Comparison of ENCODE assay signal across 26 cellular contexts in genomic region chr9:91930475-91930874, GRCh38. TPM values are rescaled to one million over a fixed set of nuclear protein-coding genes. Genes with fewer than 3 reads are reported as not detected.
DNase-seq lines count a peak whose midpoint lies in the region; ATAC-seq, FAIRE-seq and TF ChIP-seq lines count a peak whose summit lies in the region.
"Had no signal": no experiment of that assay in that cellular context is flagged by ENCODE, and none has a peak within 500 bp of the region (broad histone marks: within the 10 kb centered on the region; RNA-seq: fewer than 3 reads in every experiment).

No MANE protein-coding gene starts in this region.

- H3K4me1 ChIP-seq in IMR-90 (ENCODE audit: control insufficient read depth, insufficient read depth, low read length) (peaks cover 5% of the 10 kb centered on the region; the same call in 1 of the 2 replicates), GM12878 (ENCODE audit: control insufficient read depth, insufficient read depth, low read length) (no peaks in the 10 kb centered on the region), fibroblast of lung (ENCODE audit: control insufficient read depth, extremely low read depth, insufficient read depth, low read length) (peaks cover 2% of the 10 kb centered on the region), PC-3 (ENCODE audit: insufficient read depth, low read length) (no peaks in the 10 kb centered on the region)
- no peaks in the 10 kb centered on the region for H3K4me1 ChIP-seq in CD8-positive, alpha-beta memory T cell (ENCODE audit: insufficient read depth, low read length)
- H3K4me1 ChIP-seq: body of pancreas had no signal

- H2BK5ac ChIP-seq in IMR-90 (ENCODE audit: low read depth, low read length, poor library complexity, severe bottlenecking): no peak overlapping the region

- no peak overlapping the region for H4K8ac ChIP-seq in IMR-90 (ENCODE audit: low read depth in 2 of 2, low read length in 2 of 2)

- intact Hi-C loops in IMR-90 (cut with micrococcal nuclease): no loop called here
- intact Hi-C loops in GM12878 (cut with micrococcal nuclease; ENCODE audit: unreplicated experiment): no loop called here
- intact Hi-C loops in PC-3 (cut with micrococcal nuclease): no loop called here

- H3K36me3 Mint-ChIP-seq in CD8-positive, alpha-beta memory T cell: peaks cover 2 to 24% (median 3%) of the 10 kb centered on the region in 3 donors
- H3K36me3 Mint-ChIP-seq: CD14-positive monocyte had no signal

- H3K14ac ChIP-seq in IMR-90 (replicated peaks; ENCODE audit: low read depth, low read length): no peak overlapping the region

- H3K4ac ChIP-seq in IMR-90 (ENCODE audit: low read depth, low read length): no peak overlapping the region

- no peak overlapping the region for H2BK120ac ChIP-seq in IMR-90 (ENCODE audit: low read depth, low read length)

- no peak overlapping the region for H3K56ac ChIP-seq in IMR-90 (ENCODE audit: extremely low read depth, insufficient read depth, low read length)

- H3K27ac ChIP-seq in IMR-90 (ENCODE audit: insufficient read depth, low read length): no peak overlapping the region
- no peak overlapping the region for H3K27ac ChIP-seq in GM12878 (ENCODE audit: control insufficient read depth, insufficient read depth)
- H3K27ac ChIP-seq in fibroblast of lung (ENCODE audit: insufficient read depth, low read length): no peak overlapping the region
- no peak overlapping the region for H3K27ac ChIP-seq in PC-3 (ENCODE audit: low read length)
- H3K27ac ChIP-seq in CD8-positive, alpha-beta memory T cell (ENCODE audit: low read depth, low read length): no peak overlapping the region
- H3K27ac ChIP-seq: body of pancreas, gastroesophageal sphincter, thoracic aorta, vagina, WERI-Rb-1 had no signal

- H3K27me3 ChIP-seq in IMR-90 (ENCODE audit: control insufficient read depth, insufficient read depth, low read length): no peaks in the 10 kb centered on the region
- no peaks in the 10 kb centered on the region for H3K27me3 ChIP-seq in GM12878 (replicated peaks in 1 of 2; ENCODE audit: control insufficient read depth in 2 of 2, insufficient read depth in 2 of 2, low read length in 1 of 2)
- no peaks in the 10 kb centered on the region for H3K27me3 ChIP-seq in fibroblast of lung (ENCODE audit: control insufficient read depth, insufficient read depth, low read length)
- H3K27me3 ChIP-seq in PC-3 (ENCODE audit: low read length): no peaks in the 10 kb centered on the region; the same call in 1 of the 2 replicates
- H3K27me3 ChIP-seq in CD8-positive, alpha-beta memory T cell (ENCODE audit: insufficient read depth, low read length, poor library complexity, severe bottlenecking): no peaks in the 10 kb centered on the region
- H3K27me3 ChIP-seq: body of pancreas, gastroesophageal sphincter, vagina had no signal

- peaks cover 0 to 8% (median 3%) of the 10 kb centered on the region in 3 donors for H3K4me1 Mint-ChIP-seq in CD8-positive, alpha-beta memory T cell
- H3K4me1 Mint-ChIP-seq: CD14-positive monocyte, naive B cell had no signal

- no peak for TF ChIP-seq POLR2A in IMR-90 (IDR thresholded peaks at IDR 0.05; ENCODE audit: low read depth, low read length)
- TF ChIP-seq POLR2A in GM12878 (IDR thresholded peaks at IDR 0.05; ENCODE audit: low read depth, low read length): no peak

- no peaks in the 10 kb centered on the region; a peak in 1 of 4 replicates for H3K79me1 ChIP-seq in IMR-90 (ENCODE audit: low read depth in 1 of 2, low read length in 2 of 2)

- H3K4me3 ChIP-seq in IMR-90 (ENCODE audit: insufficient read depth, low read depth, low read length) (no peak overlapping the region), GM12878 (no peak overlapping the region), fibroblast of lung (replicated peaks in 1 of 4; ENCODE audit: control extremely low read depth in 1 of 4, insufficient read depth in 1 of 4, low read depth in 3 of 4, low read length in 4 of 4) (no peak overlapping the region), PC-3 (ENCODE audit: low read length) (no peak overlapping the region)
- H3K4me3 ChIP-seq in CD8-positive, alpha-beta memory T cell (ENCODE audit: low read length): no peak overlapping the region
- H3K4me3 ChIP-seq: body of pancreas, gastroesophageal sphincter, thoracic aorta, vagina had no signal

- no peak overlapping the region for H2AK9ac ChIP-seq in IMR-90 (replicated peaks; ENCODE audit: low read depth, low read length, poor library complexity)

- H4K5ac ChIP-seq in IMR-90 (ENCODE audit: low read depth, low read length): no peak overlapping the region

- TF ChIP-seq CTCF in IMR-90 (conservative IDR thresholded peaks at IDR 0.05; ENCODE audit: low read depth, low read length) (no peak), GM12878 (IDR thresholded peaks at IDR 0.05 in 2 of 3, conservative IDR thresholded peaks at IDR 0.05 in 1 of 3; ENCODE audit: control insufficient read depth in 2 of 3, extremely low read depth in 1 of 3, insufficient read depth in 1 of 3, low read depth in 3 of 3, low read length in 3 of 3) (no peak), fibroblast of lung (conservative IDR thresholded peaks at IDR 0.05 in 1 of 2, IDR thresholded peaks at IDR 0.05 in 1 of 2; ENCODE audit: low read depth in 1 of 2, low read length in 2 of 2) (no peak), GM10266 (IDR thresholded peaks at IDR 0.05; ENCODE audit: control insufficient read depth, insufficient read depth, low read depth, missing control alignments) (no peak), PC-3 (conservative IDR thresholded peaks at IDR 0.05; ENCODE audit: low read depth, low read length) (no peak), GM13977 (IDR thresholded peaks at IDR 0.05; ENCODE audit: extremely low read depth, insufficient read depth, missing control alignments) (no peak)

- no peak for FAIRE-seq in GM12878 (lab: Jason Lieb, UNC)
- FAIRE-seq: kidney had no signal

- dilution Hi-C loops in IMR-90 (cut with HindIII; ENCODE audit: low sequenced_read_pairs, unreplicated experiment): no loop called here

- no peaks in the 10 kb centered on the region for H3K9me2 ChIP-seq in PC-3 (replicated peaks; ENCODE audit: low read length)

- DNase-seq in Caki2 (ENCODE audit: low read depth): peak; percentile 62
- peak; percentile 30 for DNase-seq in IMR-90
- DNase-seq in GM12878 (ENCODE audit: low read depth, low spot score): no peak
- DNase-seq in fibroblast of lung (ENCODE audit: low read depth in 2 of 2): peak; percentile 44 to 56
- no peak for DNase-seq in GM10266 (ENCODE audit: extremely low spot score)
- DNase-seq in PC-3: no peak
- DNase-seq in GM13977 (ENCODE audit: low spot score): no peak
- DNase-seq in CD8-positive, alpha-beta memory T cell: no peak
- DNase-seq: body of pancreas; GDM1; kidney; naive B cell; NCI-H2081 treated with DMSO at 0.1 percent for 48 hours; NCI-H510A treated with DMSO at 0.1 percent for 48 hours; stimulated activated CD4-positive, alpha-beta T cell treated with anti-CD3 and anti-CD28 coated beads, Interleukin-2, amount 100 ng/mL, for 48 hours; stimulated activated naive CD4-positive, alpha-beta T cell; WERI-Rb-1 had no signal

- RAD21 ChIA-PET in GM12878 (lab: Charles Lee; ENCODE audit: unreplicated experiment): no interaction called here

- peak overlapping the region in 1 of 8 donors; percentile 75 for H3K27ac Mint-ChIP-seq in CD8-positive, alpha-beta memory T cell
- H3K27ac Mint-ChIP-seq: activated naive CD4-positive, alpha-beta T cell treated with anti-CD3 and anti-CD28 coated beads, Interleukin-2, amount 50 U/mL, for 72 hours; activated T-helper 17 cell treated with anti-CD3 and anti-CD28 coated beads, Interleukin-2, amount 50 U/mL, for 72 hours; CD14-positive monocyte; dendritic cell treated with granulocyte-macrophage colony-stimulating factor and Interleukin-4, amounts not matched to agents 40 ng/mL and 50 ng/mL, for 4 days; naive B cell; T-helper 2 cell treated with Interferon-gamma antibody and Interleukin-4, amounts not matched to agents 5 μg/mL and 100 μg/mL, for 36 hours had no signal

- peaks cover 21 to 42% (median 36%) of the 10 kb centered on the region in 5 donors for H3K9me3 Mint-ChIP-seq in CD8-positive, alpha-beta memory T cell

- no peak overlapping the region for H3K4me2 ChIP-seq in IMR-90 (ENCODE audit: low read depth, low read length)
- H3K4me2 ChIP-seq in GM12878 (ENCODE audit: control insufficient read depth, insufficient read depth): no peak overlapping the region
- H3K4me2 ChIP-seq in fibroblast of lung (ENCODE audit: extremely low read depth, insufficient read depth, low read length): no peak overlapping the region
- H3K4me2 ChIP-seq in PC-3 (ENCODE audit: low read length): no peak overlapping the region

- no peak overlapping the region for H2AK5ac ChIP-seq in IMR-90 (ENCODE audit: low read depth, low read length)

- SMC1A ChIA-PET in GM12878 (lab: Charles Lee; ENCODE audit: uncharacterized antibody, unreplicated experiment): no interaction called here

- BruUV-seq in IMR-90 (replicated peaks; lab: Mats Ljungman, UMichigan): no TSS peak
- no TSS peak for BruUV-seq in GM12878 (replicated peaks; lab: Mats Ljungman, UMichigan)
- no TSS peak for BruUV-seq in PC-3 (replicated peaks; lab: Mats Ljungman, UMichigan)

- in situ Hi-C loops in Caki2 (cut with HindIII; ENCODE audit: low pct_unique_long_range_greater_than_20kb, low sequenced_read_pairs): no loop called here
- in situ Hi-C loops in IMR-90 (cut with MboI; ENCODE audit: low sequenced_read_pairs): no loop called here
- in situ Hi-C loops in GM12878 (cut with MboI): no loop called here
- in situ Hi-C loops in GM13977 (cut with MboI; ENCODE audit: low pct_unique_long_range_greater_than_20kb, low sequenced_read_pairs, unreplicated experiment): no loop called here

- no peaks in the 10 kb centered on the region for H3F3A ChIP-seq in PC-3 (ENCODE audit: low read length, unreplicated experiment)

- H4K20me1 ChIP-seq in IMR-90 (ENCODE audit: insufficient read depth, low read length): no peaks in the 10 kb centered on the region; the same call in 1 of the 2 replicates
- H4K20me1 ChIP-seq in GM12878 (ENCODE audit: control insufficient read depth, insufficient read depth): no peaks in the 10 kb centered on the region
- H4K20me1 ChIP-seq in fibroblast of lung (ENCODE audit: control insufficient read depth, extremely low read depth, insufficient read depth, low read length): no peaks in the 10 kb centered on the region
- H4K20me1 ChIP-seq in PC-3 (ENCODE audit: low read length): no peaks in the 10 kb centered on the region

- H3K9me3 ChIP-seq in IMR-90 (ENCODE audit: control insufficient read depth, insufficient read depth, low read length): peaks cover 27% of the 10 kb centered on the region
- peaks cover 4% of the 10 kb centered on the region; the same call in 2 of the 3 replicates for H3K9me3 ChIP-seq in GM12878 (replicated peaks; ENCODE audit: control insufficient read depth, insufficient read depth, low read length)
- no peaks in the 10 kb centered on the region for H3K9me3 ChIP-seq in fibroblast of lung (ENCODE audit: control insufficient read depth, insufficient read depth, low read depth, low read length)
- peaks cover 4% of the 10 kb centered on the region; the same call in 1 of the 2 replicates for H3K9me3 ChIP-seq in PC-3 (ENCODE audit: low read length)
- peaks cover 9% of the 10 kb centered on the region for H3K9me3 ChIP-seq in CD8-positive, alpha-beta memory T cell (ENCODE audit: low read length)

- no peak overlapping the region for H3K23ac ChIP-seq in IMR-90 (ENCODE audit: low read depth, low read length)

- TF ChIP-seq RAD21 in IMR-90 (IDR thresholded peaks at IDR 0.05; ENCODE audit: low read length): no peak
- no peak for TF ChIP-seq RAD21 in GM12878 (IDR thresholded peaks at IDR 0.05; ENCODE audit: insufficient read depth, low read depth, low read length)

- H3K9me1 ChIP-seq in IMR-90 (ENCODE audit: insufficient read depth, low read length): no peaks in the 10 kb centered on the region

- POLR2A ChIA-PET in IMR-90 (lab: Charles Lee; ENCODE audit: unreplicated experiment) (no interaction called here), GM12878 (lab: Charles Lee) (no interaction called here), PC-3 (lab: Charles Lee; ENCODE audit: unreplicated experiment) (no interaction called here)
- POLR2A ChIA-PET in CD8-positive, alpha-beta memory T cell (lab: Charles Lee): no interaction called here

- H3K79me2 ChIP-seq in GM12878 (ENCODE audit: control insufficient read depth, insufficient read depth, low read length) (no peaks in the 10 kb centered on the region), fibroblast of lung (ENCODE audit: control insufficient read depth, insufficient read depth, low read length) (no peaks in the 10 kb centered on the region), PC-3 (ENCODE audit: low read length) (no peaks in the 10 kb centered on the region)

- H3K36me3 ChIP-seq in IMR-90 (ENCODE audit: control insufficient read depth, insufficient read depth, low read length) (peaks cover 4% of the 10 kb centered on the region; the same call in 1 of the 2 replicates), GM12878 (ENCODE audit: control insufficient read depth in 2 of 2, insufficient read depth in 2 of 2, low read length in 1 of 2) (no peaks in the 10 kb centered on the region), fibroblast of lung (ENCODE audit: control insufficient read depth, insufficient read depth, low read length) (no peaks in the 10 kb centered on the region), PC-3 (ENCODE audit: low read depth, low read length) (no peaks in the 10 kb centered on the region)
- no peaks in the 10 kb centered on the region for H3K36me3 ChIP-seq in CD8-positive, alpha-beta memory T cell (ENCODE audit: insufficient read depth, low read length)
- H3K36me3 ChIP-seq: gastroesophageal sphincter, thoracic aorta, vagina, WERI-Rb-1 had no signal

- CTCF ChIA-PET in IMR-90 (lab: Yijun Ruan, JAX): no interaction called here
- CTCF ChIA-PET in GM12878 (lab: Yijun Ruan, JAX): no interaction called here
- CTCF ChIA-PET in PC-3 (lab: Charles Lee): no interaction called here
- CTCF ChIA-PET in CD8-positive, alpha-beta memory T cell (lab: Charles Lee): no interaction called here

- TF ChIP-seq EP300 in GM12878 (IDR thresholded peaks at IDR 0.05; ENCODE audit: borderline replicate concordance in 1 of 2, control insufficient read depth in 1 of 2, low read depth in 2 of 2, low read length in 2 of 2): no peak

- no peak overlapping the region for H2BK15ac ChIP-seq in IMR-90 (ENCODE audit: low read depth, low read length)

- no peak overlapping the region for H3K9ac ChIP-seq in IMR-90 (ENCODE audit: low read depth, low read length)
- H3K9ac ChIP-seq in GM12878 (ENCODE audit: control insufficient read depth, insufficient read depth, low read length): no peak overlapping the region
- no peak overlapping the region for H3K9ac ChIP-seq in fibroblast of lung (ENCODE audit: insufficient read depth, low read length)
- H3K9ac ChIP-seq in PC-3 (ENCODE audit: low read length): no peak overlapping the region

- H2BK20ac ChIP-seq in IMR-90 (ENCODE audit: low read depth, low read length): no peak overlapping the region

- H2AFZ ChIP-seq in IMR-90 (replicated peaks; ENCODE audit: low read length, poor library complexity) (no peak overlapping the region), GM12878 (ENCODE audit: control insufficient read depth, low read depth, low read length) (no peak overlapping the region), fibroblast of lung (ENCODE audit: low read length) (no peak overlapping the region), PC-3 (ENCODE audit: low read length) (no peak overlapping the region)

- H3K4me3 Mint-ChIP-seq in CD8-positive, alpha-beta memory T cell: no peak overlapping the region
- H3K4me3 Mint-ChIP-seq: activated T-helper 17 cell treated with anti-CD3 and anti-CD28 coated beads, Interleukin-2, amount 50 U/mL, for 72 hours; CD14-positive monocyte; dendritic cell treated with granulocyte-macrophage colony-stimulating factor and Interleukin-4, amounts not matched to agents 40 ng/mL and 50 ng/mL, for 4 days; naive B cell; T-helper 2 cell treated with Interferon-gamma antibody and Interleukin-4, amounts not matched to agents 5 μg/mL and 100 μg/mL, for 36 hours had no signal

- peaks cover 0 to 3% of the 10 kb centered on the region in 2 donors for H3K27me3 Mint-ChIP-seq in CD8-positive, alpha-beta memory T cell

- ATAC-seq in IMR-90 (ENCODE audit: low read depth) (no peak), GM12878 (no peak), PC-3 (no peak)
- ATAC-seq: activated naive CD4-positive, alpha-beta T cell treated with anti-CD3 and anti-CD28 coated beads, Interleukin-2, amount 50 U/mL, for 72 hours; activated T-helper 17 cell treated with anti-CD3 and anti-CD28 coated beads, Interleukin-2, amount 50 U/mL, for 72 hours; body of pancreas; gastroesophageal sphincter; SK-N-SH treated with all-trans-retinoic acid at 6 μM for 48 hours had no signal

- no CpG with 5 or more reads among the region's 3 CpGs for WGBS in IMR-90 (ENCODE audit: extremely low coverage in 2 of 2, insufficient read length in 1 of 2), 2 experiments
- WGBS in GM12878 (ENCODE audit: insufficient coverage, insufficient replicate concordance, low lambda C conversion rate, missing lambda C conversion rate): 2% methylated on average over 3 of the region's 3 CpGs

- no peak overlapping the region for H4K91ac ChIP-seq in IMR-90 (ENCODE audit: insufficient read depth, low read depth, low read length)

- H3K18ac ChIP-seq in IMR-90 (ENCODE audit: low read depth, low read length): no peak overlapping the region

RNA-seq across cellular contexts. Expression of gene ROR2, which starts 19.6 kb away (rescaled TPM):
- 8.3 and 8.4 TPM in 2 replicates for total RNA-seq in Caki2 (2014; rRNA removed; shearing (Covaris generic); ENCODE audit: low replicate concordance)
- total RNA-seq in IMR-90 (2012; rRNA removed) (2.2 and 2.3 TPM in 2 replicates), GM12878 (2014; rRNA removed) (not detected in 2 replicates), GM12878 (2014; rRNA removed; fragmentation: Illumina TruSeq; extraction: Trizol) (not detected in 2 replicates), GM12878 (2021) (0.05 TPM in 1 of 2 replicates, not detected in the other), fibroblast of lung (27.9 and 39.5 TPM in 2 replicates), PC-3 (2014; rRNA removed) (0.23 TPM in 1 of 2 replicates, not detected in the other)
- polyA plus RNA-seq in IMR-90 (2012; rRNA removed) (3.5 and 4.8 TPM in 2 replicates), GM12878 (2011; rRNA removed) (not detected in 2 replicates), GM12878 (2014; fragmentation: Illumina TruSeq; extraction: Trizol) (not detected in 2 replicates), GM12878 (2014; fragmentation: Nextera tagmentation; extraction: Ambion mirVana) (not detected), GM12878 (2014; rRNA removed) (0.03 TPM in 1 of 2 replicates, not detected in the other), GM12878 (2016; fragmentation: Nextera tagmentation; extraction: Ambion mirVana) (not detected), fibroblast of lung (2.3 and 10.9 TPM in 2 replicates)
- 2.1 and 6.8 TPM in 2 replicates for polyA plus RNA-seq in IMR-90 (2012; cell fraction: cytosol; rRNA removed)
- 3.8 and 5.3 TPM in 2 replicates for polyA plus RNA-seq in IMR-90 (2012; cell fraction: nucleus; rRNA removed; ENCODE audit: low replicate concordance)
- total RNA-seq in GM12878 (2013; cell fraction: nucleolus; rRNA removed): not detected in 2 replicates
- not detected for polyA plus RNA-seq in GM12878 (2011; ENCODE audit: low read depth)
- polyA plus RNA-seq in GM12878 (2011; cell fraction: cytosol; rRNA removed): 0.02 TPM in 1 of 2 replicates, not detected in the other
- not detected in 2 replicates for polyA plus RNA-seq in GM12878 (2011; cell fraction: nucleus; rRNA removed)
- polyA plus RNA-seq in GM12878 (2012): 0.06 TPM in 1 of 2 replicates, not detected in the other
- polyA minus RNA-seq in GM12878 (2011; rRNA and poly(A)+ RNA removed): 0.15 TPM in 1 of 2 replicates, not detected in the other
- polyA minus RNA-seq in GM12878 (2011; cell fraction: cytosol; rRNA and poly(A)+ RNA removed): not detected in 2 replicates
- polyA minus RNA-seq in GM12878 (2011; cell fraction: nucleus; rRNA and poly(A)+ RNA removed): not detected in 2 replicates
- polyA plus RNA-seq in fibroblast of lung (2012): 2.9 and 15.6 TPM in 2 replicates
- polyA minus RNA-seq in fibroblast of lung (ENCODE audit: low replicate concordance): 8.7 and 34.6 TPM in 2 replicates
- total RNA-seq in CD8-positive, alpha-beta memory T cell: not detected
- polyA plus RNA-seq in CD8-positive, alpha-beta memory T cell: 2.0 TPM
- total RNA-seq: activated naive CD4-positive, alpha-beta T cell treated with anti-CD3 and anti-CD28 coated beads, Interleukin-2, amount 50 U/mL, for 72 hours had no signal
- polyA plus RNA-seq: CD14-positive monocyte had no signal

Comparison
In these comparisons a context has a peak if more than half of its experiments do, and no peak if none do; other contexts are left out.
1. DNase-seq: peak in Caki2 (single experiment), IMR-90 (single experiment) and fibroblast of lung (2 of 2); none in GM12878 (single experiment), GM10266 (single experiment), PC-3 (single experiment), GM13977 (single experiment) and CD8-positive, alpha-beta memory T cell (0 of 5).